In genomic region chr7:151552352-151553028, GRCh38 we compare ENCODE assay signal across 11 cellular contexts. TPM values are rescaled to one million over a fixed set of nuclear protein-coding genes. Genes with fewer than 3 reads are reported as not detected.
DNase-seq lines count a peak whose midpoint lies in the region; ATAC-seq, FAIRE-seq and TF ChIP-seq lines count a peak whose summit lies in the region.
"Had no signal": no experiment of that assay in that cellular context is flagged by ENCODE, and none has a peak within 500 bp of the region (broad histone marks: within the 10 kb centered on the region; RNA-seq: fewer than 3 reads in every experiment).

No MANE protein-coding gene starts in this region.

- POLR2A ChIA-PET in K562 (lab: Yijun Ruan, JAX): interaction anchor here (0.5 to 1.2 kb wide), 6 partner anchors 13 to 905 kb away, joined by 3 to 5 read pairs (median 3); no protein-coding TSS in a partner anchor

- H3K9ac ChIP-seq in K562 (ENCODE audit: insufficient read depth in 1 of 2, low read depth in 2 of 2, low read length in 2 of 2): no peak overlapping the region

- H3K27ac ChIP-seq in K562 (ENCODE audit: extremely low read depth, low read depth, low read length) (no peak overlapping the region), right lobe of liver (peak overlapping the region; percentile 0 to 54 (median 51))
- H3K27ac ChIP-seq: vagina had no signal

- no peak for TF ChIP-seq EP300 in K562 (IDR thresholded peaks at IDR 0.05; ENCODE audit: low read length)

- no peak for TF ChIP-seq CTCF in K562 (IDR thresholded peaks at IDR 0.05 in 2 of 3, conservative IDR thresholded peaks at IDR 0.05 in 1 of 3; ENCODE audit: insufficient read depth in 2 of 3, low read depth in 1 of 3, low read length in 3 of 3)
- TF ChIP-seq CTCF in right lobe of liver (IDR thresholded peaks at IDR 0.05): no peak

- in situ Hi-C loops in K562 (cut with MboI): no loop called here

- TF ChIP-seq POLR2A in K562 (conservative IDR thresholded peaks at IDR 0.05) (no peak), right lobe of liver (IDR thresholded peaks at IDR 0.05) (no peak)

- H3K9me3 ChIP-seq in K562 (replicated peaks; ENCODE audit: control insufficient read depth, insufficient read depth, low read depth, low read length) (no peaks in the 10 kb centered on the region), right lobe of liver (no peaks in the 10 kb centered on the region)
- H3K9me3 ChIP-seq: vagina had no signal

- peak; percentile 89 for DNase-seq in COLO668 (lab: John Stamatoyannopoulos, UW; ENCODE audit: unreplicated experiment)
- peak; percentile 45 for DNase-seq in NCI-H187 treated with DMSO at 0.1 percent for 48 hours (lab: John Stamatoyannopoulos, UW)
- DNase-seq in K562 (ENCODE audit: extremely low read depth in 1 of 4, low spot score in 3 of 4): no peak
- peak; percentile 79 to 86 (median 85) for DNase-seq in right lobe of liver
- no peak for DNase-seq in GM19240 (ENCODE audit: insufficient read length, low spot score)
- DNase-seq: CD4-positive, CD25-positive, alpha-beta regulatory T cell; effector CD8-positive, alpha-beta T cell had no signal

- H3K4me2 ChIP-seq in K562 (ENCODE audit: insufficient read depth, low read length): no peak overlapping the region

- no peak overlapping the region for H2AFZ ChIP-seq in K562 (ENCODE audit: low read depth, low read length)

- BruUV-seq in K562 (replicated peaks; lab: Mats Ljungman, UMichigan): no TSS peak

- no peaks in the 10 kb centered on the region for H3K36me3 ChIP-seq in K562 (ENCODE audit: control insufficient read depth, insufficient read depth, low read length)
- H3K36me3 ChIP-seq in right lobe of liver: peaks cover 0 to 13% (median 5%) of the 10 kb centered on the region in 4 donors

- H4K20me1 ChIP-seq in K562 (replicated peaks; ENCODE audit: control insufficient read depth, insufficient read depth, low read length): no peaks in the 10 kb centered on the region

- CTCF ChIA-PET in K562 (lab: Yijun Ruan, JAX; ENCODE audit: low intra/inter-chr PET ratio): no interaction called here

- H3K4me3 ChIP-seq in K562 (no peak overlapping the region), right lobe of liver (no peak overlapping the region)
- H3K4me3 ChIP-seq: vagina had no signal

- WGBS in K562 (ENCODE audit: insufficient coverage, low coverage, missing lambda C conversion rate): 0% methylated on average over 10 of the region's 10 CpGs
- 18% methylated on average over 6 of the region's 10 CpGs for WGBS in right lobe of liver (ENCODE audit: insufficient coverage, low coverage, low lambda C conversion rate, missing lambda C conversion rate)

- no peak for FAIRE-seq in K562 (lab: Jason Lieb, UNC)

- H3K9me1 ChIP-seq in K562 (ENCODE audit: control insufficient read depth, insufficient read depth, low read length): no peaks in the 10 kb centered on the region

- ATAC-seq in K562: no peak; the same call in 2 of the 3 replicates
- peak; percentile 95 to 96 (median 96) for ATAC-seq in right lobe of liver
- no peak for ATAC-seq in GM18861 (IDR thresholded peaks at IDR 0.05; ENCODE audit: unreplicated experiment)
- no peak for ATAC-seq in GM19467 (IDR thresholded peaks at IDR 0.05; ENCODE audit: unreplicated experiment)
- no peak for ATAC-seq in HG03565 (IDR thresholded peaks at IDR 0.05; ENCODE audit: unreplicated experiment)

- intact Hi-C loops in K562 (cut with micrococcal nuclease) (no loop called here), right lobe of liver (cut with DNase I) (no loop called here)

- H3K27me3 ChIP-seq in K562 (ENCODE audit: control insufficient read depth in 2 of 2, insufficient read depth in 2 of 2, low read length in 2 of 2) (peaks cover 46 to 68% of the 10 kb centered on the region in 2 experiments), right lobe of liver (no peaks in the 10 kb centered on the region)
- H3K27me3 ChIP-seq: vagina had no signal

- no peak for TF ChIP-seq RAD21 in K562 (CRISPR knock-in tag; conservative IDR thresholded peaks at IDR 0.05 in 1 of 2, IDR thresholded peaks at IDR 0.05 in 1 of 2)

- H3K79me2 ChIP-seq in K562 (ENCODE audit: control insufficient read depth, insufficient read depth, low read length): no peaks in the 10 kb centered on the region

- peaks cover 0 to 4% of the 10 kb centered on the region in 2 experiments; a peak in 1 of 5 replicates for H3K4me1 ChIP-seq in K562 (replicated peaks in 1 of 2; ENCODE audit: control insufficient read depth in 2 of 2, insufficient read depth in 2 of 2, low read length in 2 of 2)
- H3K4me1 ChIP-seq in right lobe of liver: peaks cover 0 to 11% (median 5%) of the 10 kb centered on the region in 4 donors
- H3K4me1 ChIP-seq: vagina had no signal

TF ChIP-seq in K562, 482 proteins besides CTCF, POLR2A, EP300 and RAD21:
- TF ChIP-seq CEBPB (tag; IDR thresholded peaks at IDR 0.05) (peak; percentile 60), CBX5 (IDR thresholded peaks at IDR 0.05; ENCODE audit: borderline replicate concordance, low read depth) (no peak)

RNA-seq across cellular contexts. Expression of gene RHEB, which starts 32.8 kb away (rescaled TPM):
- total RNA-seq in K562 (2011; cell fraction: chromatin; rRNA removed; ENCODE audit: low replicate concordance): 35.9 and 119 TPM in 2 replicates
- total RNA-seq in K562 (2011; cell fraction: nucleolus; rRNA removed): 22.3 and 24.1 TPM in 2 replicates
- total RNA-seq in K562 (2011; cell fraction: nucleoplasm; rRNA removed): 69.2 and 108 TPM in 2 replicates
- total RNA-seq in K562 (2014; rRNA removed): 122 and 126 TPM in 2 replicates
- 213 and 243 TPM in 2 replicates for total RNA-seq in K562 (2014; rRNA removed; fragmentation: Illumina TruSeq; extraction: Trizol)
- total RNA-seq in K562 (2015; rRNA removed; fragmentation: Illumina TruSeq; extraction: Trizol): 168 and 182 TPM in 2 replicates
- 156 and 162 TPM in 2 replicates for total RNA-seq in K562 (2021)
- 139 and 249 TPM in 2 replicates for polyA plus RNA-seq in K562 (2011; rRNA removed)
- polyA plus RNA-seq in K562 (2011; cell fraction: cytosol; rRNA removed): 56.0 and 60.3 TPM in 2 replicates
- polyA plus RNA-seq in K562 (2011; cell fraction: nucleus; rRNA removed): 30.6 and 47.5 TPM in 2 replicates
- 144 and 166 TPM in 2 replicates for polyA plus RNA-seq in K562 (2012)
- polyA plus RNA-seq in K562 (2014; fragmentation: Illumina TruSeq; extraction: Trizol): 152 and 189 TPM in 2 replicates
- polyA plus RNA-seq in K562 (2014; fragmentation: Nextera tagmentation; extraction: Ambion mirVana): 10 to 100 TPM; 28.5 to 35.3 TPM
- polyA plus RNA-seq in K562 (2014; rRNA removed): 205 and 230 TPM in 2 replicates
- 73.7 and 78.8 TPM in 2 replicates for polyA minus RNA-seq in K562 (2011; rRNA and poly(A)+ RNA removed)
- polyA minus RNA-seq in K562 (2011; cell fraction: cytosol; rRNA and poly(A)+ RNA removed): 30.4 and 62.8 TPM in 2 replicates
- polyA minus RNA-seq in K562 (2011; cell fraction: nucleus; rRNA and poly(A)+ RNA removed): 19.4 and 22.0 TPM in 2 replicates
- 10 to 100 TPM; 33.4 to 55.3 (median 49.7) TPM for total RNA-seq in right lobe of liver

Comparison
In these comparisons a context has a peak if more than half of its experiments do, and no peak if none do; other contexts are left out.
1. DNase-seq: peak in COLO668 (single experiment), NCI-H187 treated with DMSO at 0.1 percent for 48 hours (single experiment) and right lobe of liver (3 of 3); none in K562 (0 of 4) and GM19240 (single experiment).
2. ATAC-seq: peak in right lobe of liver (4 of 4); none in K562 (single experiment), GM18861 (single experiment), GM19467 (single experiment) and HG03565 (single experiment).